ENCODE assay signal across 8 cellular contexts in genomic region chr5:40680741-40681350, GRCh38. TPM values are rescaled to one million over a fixed set of nuclear protein-coding genes. Genes with fewer than 3 reads are reported as not detected.
DNase-seq lines count a peak whose midpoint lies in the region; ATAC-seq and TF ChIP-seq lines count a peak whose summit lies in the region.

No MANE protein-coding gene starts in this region.

- H3K36me3 Mint-ChIP-seq in activated CD4-positive, alpha-beta memory T cell treated with anti-CD3 and anti-CD28 coated beads for 36 hours = peaks cover 58% of the 10 kb centered on the region
- H3K36me3 Mint-ChIP-seq in neural crest cell (ENCODE audit: low read depth) = no peaks in the 10 kb centered on the region

- peaks cover 31% of the 10 kb centered on the region for H3K4me1 Mint-ChIP-seq in activated CD4-positive, alpha-beta memory T cell treated with anti-CD3 and anti-CD28 coated beads for 36 hours (ENCODE audit: low read depth)
- H3K4me1 Mint-ChIP-seq in neural crest cell = peaks cover 23% of the 10 kb centered on the region

- peak overlapping the region; percentile 93 for H3K4me3 Mint-ChIP-seq in activated CD4-positive, alpha-beta memory T cell treated with anti-CD3 and anti-CD28 coated beads for 36 hours
- H3K4me3 Mint-ChIP-seq in neural crest cell = peak overlapping the region; percentile 92

- peak overlapping the region; percentile 97 for H3K27ac Mint-ChIP-seq in activated CD4-positive, alpha-beta memory T cell treated with anti-CD3 and anti-CD28 coated beads for 36 hours
- no peak overlapping the region for H3K27ac Mint-ChIP-seq in neural crest cell (ENCODE audit: unreplicated experiment)

- peak; percentile 54 for DNase-seq in NK-92 treated with Interleukin-12 subunit alpha and Interleukin-12 subunit beta, amount 100 ng/mL, for 24 hours (lab: John Stamatoyannopoulos, UW)
- DNase-seq in NK-92 (lab: John Stamatoyannopoulos, UW; ENCODE audit: unreplicated experiment) (no peak), fibroblast of gingiva (ENCODE audit: low read depth) (peak; percentile 29), neural crest cell (ENCODE audit: low read depth, low spot score) (no peak), NCI-H774 (lab: John Stamatoyannopoulos, UW) (no peak), DMS 273 treated with DMSO at 0.1 percent for 48 hours (lab: John Stamatoyannopoulos, UW) (no peak)
- DNase-seq in activated CD4-positive, alpha-beta memory T cell treated with anti-CD3 and anti-CD28 coated beads for 36 hours = peak; percentile 64

- H3K9me3 Mint-ChIP-seq in activated CD4-positive, alpha-beta memory T cell treated with anti-CD3 and anti-CD28 coated beads for 36 hours = no peaks in the 10 kb centered on the region
- H3K9me3 Mint-ChIP-seq in neural crest cell = no peaks in the 10 kb centered on the region

- intact Hi-C loops in activated CD4-positive, alpha-beta memory T cell treated with anti-CD3 and anti-CD28 coated beads for 36 hours (cut with micrococcal nuclease) = no loop called here

- peak; percentile 34 for TF ChIP-seq CTCF in neural crest cell (conservative IDR thresholded peaks at IDR 0.05)

- POLR2A ChIA-PET in activated CD4-positive, alpha-beta memory T cell treated with anti-CD3 and anti-CD28 coated beads for 36 hours (lab: Charles Lee) = interaction anchor here (0.7 to 5.6 kb wide), 16 partner anchors 11 to 1481 kb away, joined by 3 to 32 read pairs (median 4); no protein-coding TSS in a partner anchor

- ATAC-seq in GM18520 (IDR thresholded peaks at IDR 0.05; ENCODE audit: unreplicated experiment) = no peak

- H3K27me3 Mint-ChIP-seq in activated CD4-positive, alpha-beta memory T cell treated with anti-CD3 and anti-CD28 coated beads for 36 hours = no peaks in the 10 kb centered on the region
- H3K27me3 Mint-ChIP-seq in neural crest cell (ENCODE audit: low read depth) = peaks cover 97% of the 10 kb centered on the region

- CTCF ChIA-PET in activated CD4-positive, alpha-beta memory T cell treated with anti-CD3 and anti-CD28 coated beads for 36 hours (lab: Charles Lee) = interaction anchor here (0.7 to 2.2 kb wide), 9 partner anchors 26 to 1464 kb away, joined by 3 to 6 read pairs (median 4); no protein-coding TSS in a partner anchor

RNA-seq across cellular contexts. Expression of gene PTGER4, which starts 1.1 kb away (rescaled TPM):
- total RNA-seq in activated CD4-positive, alpha-beta memory T cell treated with anti-CD3 and anti-CD28 coated beads for 36 hours = 10 to 100 TPM; 53.7 to 59.9 TPM
- not detected in 2 replicates for total RNA-seq in neural crest cell

Comparison
In these comparisons a context has a peak if more than half of its experiments do, and no peak if none do; other contexts are left out.
1. DNase-seq: peak in NK-92 treated with Interleukin-12 subunit alpha and Interleukin-12 subunit beta, amount 100 ng/mL, for 24 hours (single experiment), activated CD4-positive, alpha-beta memory T cell treated with anti-CD3 and anti-CD28 coated beads for 36 hours (single experiment) and fibroblast of gingiva (single experiment); none in NK-92 (single experiment), neural crest cell (single experiment), NCI-H774 (single experiment) and DMS 273 treated with DMSO at 0.1 percent for 48 hours (single experiment).
2. RNA of gene PTGER4, which starts 1.1 kb away (total RNA-seq): 53.7 to 59.9 TPM in activated CD4-positive, alpha-beta memory T cell treated with anti-CD3 and anti-CD28 coated beads for 36 hours; not detected in neural crest cell; every median in the first group is over 10 times any median in the second.